Comparison of ENCODE assay signal across 8 cellular contexts in the genomic region with DNA sequence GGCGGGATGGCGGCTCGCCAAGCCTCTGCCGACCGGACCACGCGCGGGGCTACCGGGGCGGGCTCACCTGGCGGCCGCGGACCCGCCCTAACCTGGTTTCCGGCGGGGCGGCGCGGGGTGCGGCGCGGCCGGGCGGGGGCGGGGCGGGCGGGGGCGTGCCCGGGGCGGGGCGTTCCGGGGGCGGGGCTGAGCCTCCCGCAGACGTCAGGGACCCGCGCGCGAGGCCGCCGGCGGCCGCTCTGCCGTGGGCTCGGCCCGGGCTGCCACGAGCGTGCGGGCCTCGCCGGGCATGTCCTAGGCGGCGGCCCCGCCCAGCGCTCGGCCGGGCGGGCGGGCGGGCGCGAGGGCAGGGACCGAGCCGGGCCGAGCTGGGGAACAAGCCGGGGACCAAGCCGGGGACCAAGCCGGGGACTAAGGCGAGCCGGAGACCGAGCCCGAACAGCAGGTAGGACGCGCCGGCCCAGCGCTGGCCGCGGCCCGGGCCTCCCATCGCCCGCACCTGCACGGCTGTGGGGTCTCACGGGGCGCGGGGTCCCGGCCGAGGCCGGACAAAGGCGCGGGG. TPM values are rescaled to one million over a fixed set of nuclear protein-coding genes. Genes with fewer than 3 reads are reported as not detected.
DNase-seq lines count a peak whose midpoint lies in the region; ATAC-seq lines count a peak whose summit lies in the region.

Gene CEP170B (plus strand): TSS at position 200 of the 562 bp plus-strand sequence. CDS start 3,183 bp downstream, outside the sequence.

- ATAC-seq in stimulated activated naive CD8-positive, alpha-beta T cell treated with anti-CD3 and anti-CD28 coated beads, Interleukin-15, Interleukin-2, amounts not matched to agents 100 U/mL and 50 U/mL, for 24 hours, result peak; percentile 45
- ATAC-seq in GM18520 (IDR thresholded peaks at IDR 0.05; ENCODE audit: unreplicated experiment), result no peak

- no peak within 1 kb of the TSS for H2BK15ac ChIP-seq in mesenchymal stem cell (ENCODE audit: low read depth, poor library complexity, severe bottlenecking)

- peak within 1 kb of the TSS; percentile 86 for H3K9ac ChIP-seq in endocrine pancreas (ENCODE audit: control insufficient read depth, insufficient read depth, low read length)
- peak within 1 kb of the TSS; percentile 91 for H3K9ac ChIP-seq in mesenchymal stem cell (ENCODE audit: low read length)

- no peaks in the 10 kb centered on the region for H3K9me3 ChIP-seq in endocrine pancreas (ENCODE audit: control insufficient read depth, low read length)
- no peaks in the 10 kb centered on the region for H3K9me3 ChIP-seq in mesenchymal stem cell (ENCODE audit: control insufficient read depth, low read length)

- H3K4me2 ChIP-seq in mesenchymal stem cell (ENCODE audit: low read length, poor library complexity, severe bottlenecking), result peak within 1 kb of the TSS; percentile 96

- H4K91ac ChIP-seq in mesenchymal stem cell (ENCODE audit: low read length), result peak within 1 kb of the TSS; percentile 44

- peak within 1 kb of the TSS; percentile 62 for H2AFZ ChIP-seq in mesenchymal stem cell (ENCODE audit: low read depth, low read length)

- H3K4ac ChIP-seq in mesenchymal stem cell (ENCODE audit: low read depth in 1 of 2, low read length in 2 of 2), result peak within 1 kb of the TSS; percentile 27 to 79

- H3K4me1 ChIP-seq in endocrine pancreas (ENCODE audit: control insufficient read depth, insufficient read depth, low read length) (no peaks in the 10 kb centered on the region), mesenchymal stem cell (ENCODE audit: control insufficient read depth, insufficient read depth, low read depth, low read length) (peaks cover 39% of the 10 kb centered on the region)

- no peaks in the 10 kb centered on the region for H3K27me3 ChIP-seq in endocrine pancreas (ENCODE audit: control insufficient read depth, insufficient read depth, low read length)
- peaks cover 0 to 28% of the 10 kb centered on the region in 2 experiments for H3K27me3 ChIP-seq in mesenchymal stem cell (ENCODE audit: control insufficient read depth in 1 of 2, insufficient read depth in 1 of 2, low read length in 2 of 2)

- peak within 1 kb of the TSS in 1 of 2 experiments; percentile 35 for H3K23ac ChIP-seq in mesenchymal stem cell (ENCODE audit: low read length in 2 of 2)

- no peak within 1 kb of the TSS for H2BK5ac ChIP-seq in mesenchymal stem cell (ENCODE audit: low read depth, low read length, poor library complexity, severe bottlenecking)

- no peak within 1 kb of the TSS for H2BK120ac ChIP-seq in mesenchymal stem cell (ENCODE audit: low read depth, low read length)

- H3K18ac ChIP-seq in mesenchymal stem cell (ENCODE audit: low read depth in 1 of 2, low read length in 2 of 2), result peak within 1 kb of the TSS; percentile 90 to 91

- peaks cover 34% of the 10 kb centered on the region for H3K79me1 ChIP-seq in mesenchymal stem cell (replicated peaks; ENCODE audit: low read length, poor library complexity, severe bottlenecking)

- H3K4me3 ChIP-seq in endocrine pancreas (ENCODE audit: control insufficient read depth, insufficient read depth, low read length), result no peak within 1 kb of the TSS
- peak within 1 kb of the TSS; percentile 81 to 87 for H3K4me3 ChIP-seq in mesenchymal stem cell (ENCODE audit: insufficient read depth in 1 of 2, low read depth in 1 of 2, low read length in 2 of 2)

- peak within 1 kb of the TSS; percentile 45 for H4K8ac ChIP-seq in mesenchymal stem cell (ENCODE audit: low read length)

- peak within 1 kb of the TSS in 1 of 2 experiments; percentile 65 for H2BK12ac ChIP-seq in mesenchymal stem cell (ENCODE audit: low read length in 2 of 2)

- H2AK5ac ChIP-seq in mesenchymal stem cell (ENCODE audit: low read length, severe bottlenecking), result no peak within 1 kb of the TSS

- H3K36me3 ChIP-seq in endocrine pancreas (ENCODE audit: control insufficient read depth, insufficient read depth, low read length) (no peaks in the 10 kb centered on the region), mesenchymal stem cell (ENCODE audit: control insufficient read depth in 1 of 2, insufficient read depth in 2 of 2, low read depth in 1 of 2, low read length in 2 of 2) (peaks cover 6 to 31% of the 10 kb centered on the region in 2 experiments)

- 0% methylated on average over 12 of the region's 90 CpGs for WGBS in mesenchymal stem cell

- no peak within 1 kb of the TSS for H3K27ac ChIP-seq in mesenchymal stem cell (ENCODE audit: low read length, poor library complexity, severe bottlenecking)

- peak within 1 kb of the TSS in 1 of 2 experiments; percentile 92 for H3K14ac ChIP-seq in mesenchymal stem cell (ENCODE audit: low read length in 2 of 2)

- DNase-seq in COLO668 (lab: John Stamatoyannopoulos, UW; ENCODE audit: unreplicated experiment) (peak; percentile 89), HuH-7.5 (ENCODE audit: low spot score) (peak; percentile 72), mesenchymal stem cell (peak; percentile 37), foreskin melanocyte (no peak)
- DNase-seq in activated CD4-positive, alpha-beta T cell treated with anti-CD3 and anti-CD28 coated beads, Interleukin-2, amount 50 U/mL, for 1 hour, result peak; percentile 41
- DNase-seq in stimulated activated naive CD8-positive, alpha-beta T cell treated with anti-CD3 and anti-CD28 coated beads, Interleukin-15, Interleukin-2, amounts not matched to agents 100 U/mL and 50 U/mL, for 24 hours, result peak; percentile 46

RNA-seq across cellular contexts. Expression of gene CEP170B, which starts in this region (rescaled TPM):
- polyA plus RNA-seq in mesenchymal stem cell (2013, experiment 1 of 2), result 11.4 TPM
- 11.1 TPM for polyA plus RNA-seq in mesenchymal stem cell (2013, experiment 2 of 2)
